ENCODE assay signal across 8 cellular contexts in the genomic region with DNA sequence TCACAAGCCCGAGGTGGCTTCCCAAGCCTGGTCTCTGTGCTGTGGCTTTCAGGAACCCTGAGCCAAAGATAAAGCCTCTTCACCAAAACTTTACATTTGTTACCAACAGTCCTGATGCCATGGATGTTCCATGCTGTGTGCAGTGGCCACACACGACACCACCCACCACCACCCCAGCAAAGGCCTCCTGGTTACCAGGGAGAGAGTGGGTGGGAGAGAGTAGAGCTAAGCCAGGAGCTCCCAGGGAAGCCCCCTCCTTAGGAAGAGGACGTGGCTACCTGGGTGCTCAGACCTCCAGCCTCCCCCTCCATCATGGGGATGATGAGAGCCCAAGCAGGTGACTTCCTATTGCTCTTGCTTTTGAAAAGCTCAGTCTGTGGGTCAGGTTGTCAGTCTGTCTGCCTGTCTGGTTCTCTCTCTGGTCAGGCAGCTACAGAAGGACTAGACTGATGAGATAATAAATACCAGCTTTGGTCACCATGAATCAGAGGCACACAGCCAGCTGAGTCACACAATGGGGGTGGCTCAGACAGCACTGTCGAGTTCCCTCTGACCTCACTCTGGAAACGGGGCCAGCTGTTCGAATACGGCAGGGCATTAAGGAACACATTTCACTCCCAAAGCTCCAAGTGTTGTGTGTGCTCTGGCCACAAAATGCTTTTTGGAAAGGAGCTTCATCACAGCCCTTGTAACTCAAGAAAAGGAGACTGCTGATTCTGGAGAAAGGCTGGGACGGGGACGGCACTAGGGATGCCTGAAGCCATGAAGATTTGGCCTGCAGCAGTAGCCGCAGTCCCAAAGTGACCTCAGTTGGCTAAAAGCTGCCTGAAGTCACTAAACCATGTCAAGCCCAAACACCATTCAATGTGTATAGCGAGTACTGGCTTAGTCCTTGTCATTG.
DNase-seq lines count a peak whose midpoint lies in the region; ATAC-seq, FAIRE-seq and TF ChIP-seq lines count a peak whose summit lies in the region.

No MANE protein-coding gene starts in this region.

- TF ChIP-seq CTCF in ascending aorta (IDR thresholded peaks at IDR 0.05) (no peak), right atrium auricular region (IDR thresholded peaks at IDR 0.05) (no peak), GM20000 (IDR thresholded peaks at IDR 0.05; ENCODE audit: extremely low read depth, missing control alignments) (no peak)

- no peaks in the 10 kb centered on the region for H3K9me3 Mint-ChIP-seq in immature natural killer cell

- H3K4me1 ChIP-seq in ascending aorta = peaks cover 15 to 35% of the 10 kb centered on the region in 2 donors
- H3K4me1 ChIP-seq in right atrium auricular region = peaks cover 0 to 23% of the 10 kb centered on the region in 2 donors
- no peaks in the 10 kb centered on the region for H3K4me1 ChIP-seq in small intestine (ENCODE audit: control insufficient read depth in 2 of 2, insufficient read depth in 1 of 2, low read depth in 1 of 2, low read length in 1 of 2)

- no peaks in the 10 kb centered on the region for H3K36me3 ChIP-seq in ascending aorta
- no peaks in the 10 kb centered on the region for H3K36me3 ChIP-seq in right atrium auricular region
- no peaks in the 10 kb centered on the region for H3K36me3 ChIP-seq in small intestine (ENCODE audit: control insufficient read depth in 2 of 2, insufficient read depth in 2 of 2, low read length in 2 of 2)

- DNase-seq in HCEC 1CT (peak; percentile 98), ascending aorta (ENCODE audit: low spot score in 2 of 2) (peak; percentile 74 to 96), right atrium auricular region (ENCODE audit: low spot score) (peak; percentile 97), small intestine (peak; percentile 1), immature natural killer cell (no peak), GM20000 (ENCODE audit: low spot score) (no peak)
- no peak for DNase-seq in stimulated activated naive CD4-positive, alpha-beta T cell (lab: John Stamatoyannopoulos, UW)

- H3K36me3 Mint-ChIP-seq in immature natural killer cell = peaks cover 0 to 7% (median 0%) of the 10 kb centered on the region in 3 donors

- no peak for ATAC-seq in GM19397 (IDR thresholded peaks at IDR 0.05; ENCODE audit: unreplicated experiment)

- no peaks in the 10 kb centered on the region for H3K9me3 ChIP-seq in ascending aorta
- no peaks in the 10 kb centered on the region for H3K9me3 ChIP-seq in right atrium auricular region
- no peaks in the 10 kb centered on the region for H3K9me3 ChIP-seq in small intestine (ENCODE audit: control insufficient read depth, low read depth)

- no peaks in the 10 kb centered on the region for H3K4me1 Mint-ChIP-seq in immature natural killer cell

- no peak for FAIRE-seq in small intestine (lab: Jason Lieb, UNC)

- H3K4me3 ChIP-seq in ascending aorta (no peak overlapping the region), right atrium auricular region (no peak overlapping the region), small intestine (ENCODE audit: low read depth in 1 of 2, low read length in 2 of 2) (no peak overlapping the region)

- peak overlapping the region; percentile 85 to 86 for H3K27ac ChIP-seq in ascending aorta
- H3K27ac ChIP-seq in right atrium auricular region = peak overlapping the region; percentile 70 to 71
- peak overlapping the region in 1 of 2 donors; percentile 47 for H3K27ac ChIP-seq in small intestine (ENCODE audit: low read depth in 1 of 2, low read length in 1 of 2)

- H3K27ac Mint-ChIP-seq in immature natural killer cell = no peak overlapping the region

- 57 to 68% (median 62%) methylated on average over 11 of the region's 11 CpGs for WGBS in small intestine, 3 donors

- H3K27me3 ChIP-seq in ascending aorta (no peaks in the 10 kb centered on the region), right atrium auricular region (no peaks in the 10 kb centered on the region), small intestine (ENCODE audit: control insufficient read depth in 2 of 2, insufficient read depth in 2 of 2, low read length in 2 of 2) (no peaks in the 10 kb centered on the region)

- H3K4me3 Mint-ChIP-seq in immature natural killer cell = no peak overlapping the region

- peaks cover 4 to 8% (median 8%) of the 10 kb centered on the region in 3 donors for H3K27me3 Mint-ChIP-seq in immature natural killer cell (ENCODE audit: low read depth in 3 of 3)

- intact Hi-C loops in ascending aorta (cut with DNase I) = loop anchor here (5.0 kb wide), 1 partner anchor 185 kb away; no protein-coding TSS in a partner anchor

Comparison
In these comparisons a context has a peak if more than half of its experiments do, and no peak if none do; other contexts are left out.
1. DNase-seq: peak in HCEC 1CT (single experiment), ascending aorta (2 of 2), right atrium auricular region (single experiment) and small intestine (single experiment); none in immature natural killer cell (0 of 3), stimulated activated naive CD4-positive, alpha-beta T cell (0 of 6) and GM20000 (single experiment).